1 cellular context compared by ENCODE assay signal in genomic region chr11:9567401-9567800, GRCh38.
TF ChIP-seq lines count a peak whose summit lies in the region.

No MANE protein-coding gene starts in this region.

TF ChIP-seq in SK-N-SH, 30 proteins besides CTCF, POLR2A, EP300 and RAD21 (continued from another document):
- no peak for TF ChIP-seq USF1 (IDR thresholded peaks at IDR 0.05; ENCODE audit: borderline replicate concordance, low read depth)
